In genomic region chr12:67069451-67070306, GRCh38 we compare ENCODE assay signal across 8 cellular contexts.
DNase-seq lines count a peak whose midpoint lies in the region; ATAC-seq lines count a peak whose summit lies in the region.

No MANE protein-coding gene starts in this region.

- DNase-seq in DMS153 treated with DMSO at 0.1 percent for 48 hours (lab: John Stamatoyannopoulos, UW; ENCODE audit: unreplicated experiment), result peak; percentile 44
- DNase-seq in DMS153 (lab: John Stamatoyannopoulos, UW), result no peak
- DNase-seq in NCI-H2107 (lab: John Stamatoyannopoulos, UW), result peak; percentile 49
- peak; percentile 44 for DNase-seq in activated CD4-positive, alpha-beta memory T cell treated with anti-CD3 and anti-CD28 coated beads for 36 hours
- DNase-seq in natural killer cell treated with Interleukin-12 subunit alpha and Interleukin-12 subunit beta and Interleukin-15 and Interleukin-18, amount 100 ng/mL, for 72 hours (ENCODE audit: low spot score), result no peak
- DNase-seq in ureter (ENCODE audit: low spot score), result peak; percentile 58

- no peak overlapping the region for H3K27ac Mint-ChIP-seq in activated CD4-positive, alpha-beta memory T cell treated with anti-CD3 and anti-CD28 coated beads for 36 hours
- no peak overlapping the region for H3K27ac Mint-ChIP-seq in natural killer cell treated with Interleukin-12 subunit alpha and Interleukin-12 subunit beta and Interleukin-15 and Interleukin-18, amount 100 ng/mL, for 72 hours

- no peaks in the 10 kb centered on the region for H3K9me3 Mint-ChIP-seq in activated CD4-positive, alpha-beta memory T cell treated with anti-CD3 and anti-CD28 coated beads for 36 hours
- no peaks in the 10 kb centered on the region for H3K9me3 Mint-ChIP-seq in natural killer cell treated with Interleukin-12 subunit alpha and Interleukin-12 subunit beta and Interleukin-15 and Interleukin-18, amount 100 ng/mL, for 72 hours

- POLR2A ChIA-PET in activated CD4-positive, alpha-beta memory T cell treated with anti-CD3 and anti-CD28 coated beads for 36 hours (lab: Charles Lee), result interaction anchor here (1.2 kb wide), 1 partner anchor 199 kb away, joined by 8 read pairs; the partner anchor contains the start of gene CAND1

- H3K27me3 Mint-ChIP-seq in activated CD4-positive, alpha-beta memory T cell treated with anti-CD3 and anti-CD28 coated beads for 36 hours, result peaks cover 31% of the 10 kb centered on the region
- H3K27me3 Mint-ChIP-seq in natural killer cell treated with Interleukin-12 subunit alpha and Interleukin-12 subunit beta and Interleukin-15 and Interleukin-18, amount 100 ng/mL, for 72 hours, result peaks cover 50 to 68% of the 10 kb centered on the region in 2 donors

- H3K4me3 Mint-ChIP-seq in activated CD4-positive, alpha-beta memory T cell treated with anti-CD3 and anti-CD28 coated beads for 36 hours, result peak overlapping the region; percentile 72
- peak overlapping the region; percentile 68 for H3K4me3 Mint-ChIP-seq in natural killer cell treated with Interleukin-12 subunit alpha and Interleukin-12 subunit beta and Interleukin-15 and Interleukin-18, amount 100 ng/mL, for 72 hours

- H3K4me1 Mint-ChIP-seq in activated CD4-positive, alpha-beta memory T cell treated with anti-CD3 and anti-CD28 coated beads for 36 hours (ENCODE audit: low read depth), result peaks cover 20% of the 10 kb centered on the region
- peaks cover 14 to 17% of the 10 kb centered on the region in 2 donors for H3K4me1 Mint-ChIP-seq in natural killer cell treated with Interleukin-12 subunit alpha and Interleukin-12 subunit beta and Interleukin-15 and Interleukin-18, amount 100 ng/mL, for 72 hours (ENCODE audit: low read depth in 2 of 2)

- no peaks in the 10 kb centered on the region for H3K36me3 Mint-ChIP-seq in activated CD4-positive, alpha-beta memory T cell treated with anti-CD3 and anti-CD28 coated beads for 36 hours
- H3K36me3 Mint-ChIP-seq in natural killer cell treated with Interleukin-12 subunit alpha and Interleukin-12 subunit beta and Interleukin-15 and Interleukin-18, amount 100 ng/mL, for 72 hours, result no peaks in the 10 kb centered on the region

- intact Hi-C loops in activated CD4-positive, alpha-beta memory T cell treated with anti-CD3 and anti-CD28 coated beads for 36 hours (cut with micrococcal nuclease), result loop anchor here (1.0 to 10.0 kb wide), 2 partner anchors 165 to 200 kb away; partner anchors contain the start of gene CAND1

- CTCF ChIA-PET in activated CD4-positive, alpha-beta memory T cell treated with anti-CD3 and anti-CD28 coated beads for 36 hours (lab: Charles Lee), result interaction anchor here (0.6 to 0.7 kb wide), 2 partner anchors 23 to 91 kb away, joined by 3 to 4 read pairs; no protein-coding TSS in a partner anchor

- ATAC-seq in HG02588 (IDR thresholded peaks at IDR 0.05; ENCODE audit: unreplicated experiment), result peak; percentile 60
- peak; percentile 81 for ATAC-seq in esophagus mucosa
- ATAC-seq in natural killer cell treated with Interleukin-12 subunit alpha and Interleukin-12 subunit beta and Interleukin-15 and Interleukin-18, amount 100 ng/mL, for 72 hours, result peak; percentile 72 to 75

Comparison
In these comparisons a context has a peak if more than half of its experiments do, and no peak if none do; other contexts are left out.
1. DNase-seq: peak in DMS153 treated with DMSO at 0.1 percent for 48 hours (single experiment), NCI-H2107 (single experiment), activated CD4-positive, alpha-beta memory T cell treated with anti-CD3 and anti-CD28 coated beads for 36 hours (single experiment) and ureter (single experiment); none in DMS153 (single experiment) and natural killer cell treated with Interleukin-12 subunit alpha and Interleukin-12 subunit beta and Interleukin-15 and Interleukin-18, amount 100 ng/mL, for 72 hours (single experiment).
2. Peak in every context shown above with its lines, with median percentiles within 50 percentile points of each other: ATAC-seq.